1 cellular context compared by ENCODE assay signal in genomic region chr12:122951406-122951805, GRCh38.
TF ChIP-seq lines count a peak whose summit lies in the region.

No MANE protein-coding gene starts in this region.

TF ChIP-seq in SK-N-SH, 30 proteins besides CTCF, POLR2A, EP300 and RAD21 (continued from another document):
- TF ChIP-seq JUND (IDR thresholded peaks at IDR 0.05), result peak; percentile 37; the same call in 1 of the 2 replicates
- TF ChIP-seq TCF12 (IDR thresholded peaks at IDR 0.05), result peak; percentile 28; the same call in 1 of the 2 replicates
- no peak for TF ChIP-seq GATA2 (CRISPR knock-in tag; IDR thresholded peaks at IDR 0.05)
